Comparison of ENCODE assay signal across 21 cellular contexts in genomic region chr1:110918016-110918415, GRCh38. TPM values are rescaled to one million over a fixed set of nuclear protein-coding genes. Genes with fewer than 3 reads are reported as not detected.
"Had no signal": no experiment of that assay in that cellular context is flagged by ENCODE, and none has a peak within 500 bp of the region (broad histone marks: within the 10 kb centered on the region; RNA-seq: fewer than 3 reads in every experiment).

No MANE protein-coding gene starts in this region.

- H3K4me3 ChIP-seq: MG63 had no signal

- H3K9me3 ChIP-seq: MG63 had no signal

- H3K27me3 ChIP-seq: MG63 had no signal

- DNase-seq: Karpas-422, KG1, MG63, NCI-H1092, NCI-H1105 treated with DMSO at 0.1 percent for 48 hours, NCI-H1417 treated with DMSO at 0.1 percent for 48 hours, NCI-H187, NCI-H2029, NCI-H2081 treated with DMSO at 0.1 percent for 48 hours, NCI-H2171, NCI-H226, NCI-H446, NCI-H510A, NCI-H524 treated with DMSO at 0.1 percent for 48 hours, NCI-H69, NCI-H774, SHP77, SK-N-SH had no signal

- H3K36me3 ChIP-seq: MG63 had no signal

- H3K27ac ChIP-seq: RWPE1 had no signal

RNA-seq across cellular contexts. Expression of gene CD53, which starts 45.1 kb away (rescaled TPM):
- total RNA-seq: HT-29, SK-MEL-5 had no signal
